ENCODE assay signal across 35 cellular contexts in the genomic region with DNA sequence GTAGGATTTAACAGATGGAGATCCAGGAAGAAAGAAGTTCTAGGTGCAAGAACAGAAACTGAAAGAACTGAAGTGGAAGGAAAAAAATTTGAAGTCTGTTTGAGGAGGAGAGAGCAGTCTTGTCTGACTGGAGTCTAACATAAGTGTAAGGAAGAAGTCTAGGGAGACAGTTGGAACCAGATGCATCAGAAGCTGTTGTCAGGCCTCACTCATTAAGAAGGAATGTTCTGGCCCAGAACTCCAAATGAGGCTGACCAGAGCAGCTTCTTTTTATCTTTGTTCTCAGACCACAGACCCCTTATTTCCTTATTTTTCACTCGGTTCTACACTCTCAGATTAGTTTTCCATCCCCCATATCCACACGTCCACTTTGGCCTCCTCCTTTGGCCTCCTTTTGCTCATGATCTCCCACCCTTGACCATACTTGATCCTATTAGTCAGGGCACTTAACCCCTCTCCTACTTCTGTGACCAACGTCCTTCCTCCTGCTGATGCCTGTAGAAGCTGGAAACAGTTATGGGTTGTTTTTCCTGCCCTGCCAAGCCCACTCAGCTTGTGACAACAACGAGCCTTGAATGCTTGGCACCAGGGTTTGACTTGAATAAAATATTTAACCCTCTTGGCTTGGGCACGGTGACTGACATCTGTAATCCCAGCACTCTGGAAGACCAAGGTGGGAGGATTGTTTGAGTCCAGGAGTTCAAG. TPM values are rescaled to one million over a fixed set of nuclear protein-coding genes. Genes with fewer than 3 reads are reported as not detected.
DNase-seq lines count a peak whose midpoint lies in the region; ATAC-seq and TF ChIP-seq lines count a peak whose summit lies in the region.
"Had no signal": no experiment of that assay in that cellular context is flagged by ENCODE, and none has a peak within 500 bp of the region (broad histone marks: within the 10 kb centered on the region; RNA-seq: fewer than 3 reads in every experiment).

No MANE protein-coding gene starts in this region.

- H3K4me1 ChIP-seq in skeletal muscle satellite cell (ENCODE audit: control insufficient read depth, insufficient read depth, low read length): peaks cover 22% of the 10 kb centered on the region
- H3K4me1 ChIP-seq: adrenal gland, BLaER1, uterus had no signal

- H3K27me3 Mint-ChIP-seq in natural killer cell treated with Interleukin-12 subunit alpha and Interleukin-12 subunit beta and Interleukin-15 and Interleukin-18, amount 100 ng/mL, for 72 hours: peaks cover 3 to 9% of the 10 kb centered on the region in 2 donors
- H3K27me3 Mint-ChIP-seq: brain had no signal

- no peak overlapping the region for H3K4me3 Mint-ChIP-seq in natural killer cell treated with Interleukin-12 subunit alpha and Interleukin-12 subunit beta and Interleukin-15 and Interleukin-18, amount 100 ng/mL, for 72 hours
- H3K4me3 Mint-ChIP-seq: activated T-cell treated with anti-CD3 and anti-CD28 coated beads, Interleukin-2, amount 50 U/mL, for 72 hours; brain; endodermal cell; nephron; T-helper 17 cell had no signal

- ATAC-seq in HG03108 (IDR thresholded peaks at IDR 0.05; ENCODE audit: unreplicated experiment) (no peak), GM21381 (IDR thresholded peaks at IDR 0.05; ENCODE audit: unreplicated experiment) (no peak)
- ATAC-seq in natural killer cell treated with Interleukin-12 subunit alpha and Interleukin-12 subunit beta and Interleukin-15 and Interleukin-18, amount 100 ng/mL, for 72 hours: no peak
- ATAC-seq: activated T-cell treated with anti-CD3 and anti-CD28 coated beads, Interleukin-2, amount 50 U/mL, for 72 hours; SK-N-SH treated with all-trans-retinoic acid at 6 μM for 48 hours; T-helper 17 cell had no signal

- H3K36me3 ChIP-seq in skeletal muscle satellite cell (ENCODE audit: insufficient read depth, low read length): no peaks in the 10 kb centered on the region
- H3K36me3 ChIP-seq: adrenal gland, BLaER1, heart left ventricle, thoracic aorta, uterus had no signal

- peak overlapping the region; percentile 28 for H3K4me2 ChIP-seq in skeletal muscle satellite cell (ENCODE audit: low read length)
- H3K4me2 ChIP-seq: BLaER1 had no signal

- H3K36me3 Mint-ChIP-seq in natural killer cell treated with Interleukin-12 subunit alpha and Interleukin-12 subunit beta and Interleukin-15 and Interleukin-18, amount 100 ng/mL, for 72 hours: no peaks in the 10 kb centered on the region
- H3K36me3 Mint-ChIP-seq: brain had no signal

- DNase-seq in EH (ENCODE audit: low read depth) (peak; percentile 71), HT1080 (ENCODE audit: low read depth) (peak; percentile 30), fibroblast of mammary gland (ENCODE audit: low read depth) (peak; percentile 85), glomerular visceral epithelial cell (ENCODE audit: extremely low spot score) (no peak)
- DNase-seq in natural killer cell treated with Interleukin-12 subunit alpha and Interleukin-12 subunit beta and Interleukin-15 and Interleukin-18, amount 100 ng/mL, for 72 hours (ENCODE audit: low spot score): no peak
- DNase-seq: activated CD4-positive, alpha-beta T cell treated with anti-CD3 and anti-CD28 coated beads, Interleukin-2, amount 50 U/mL, for 4 hours; activated naive CD4-positive, alpha-beta T cell treated with Interleukin-2 at 50 U/mL for 16 hours; activated T-cell treated with anti-CD3 and anti-CD28 coated beads, Interleukin-2, amount 50 U/mL, for 72 hours; adrenal gland; dermis blood vessel endothelial cell; DMS 273 treated with DMSO at 0.1 percent for 48 hours; endodermal cell; foreskin fibroblast; heart left ventricle; IMR-90; NCI-H146; NCI-H2107; NCI-H345; NCI-H69; Right ventricle myocardium superior; small intestine; stimulated activated naive CD4-positive, alpha-beta T cell; T-helper 17 cell; uterus had no signal

- TF ChIP-seq CTCF in fibroblast of mammary gland (conservative IDR thresholded peaks at IDR 0.05; ENCODE audit: control insufficient read depth, insufficient read depth, low read depth, low read length): no peak

- H3K9me3 ChIP-seq in skeletal muscle satellite cell (replicated peaks; ENCODE audit: low read length): no peaks in the 10 kb centered on the region
- H3K9me3 ChIP-seq: adrenal gland, BLaER1, heart left ventricle, thoracic aorta, uterus had no signal

- no peaks in the 10 kb centered on the region for H3K27me3 ChIP-seq in skeletal muscle satellite cell (ENCODE audit: control insufficient read depth, insufficient read depth, low read length)
- H3K27me3 ChIP-seq: adrenal gland, BLaER1, heart left ventricle, uterus had no signal

- peak overlapping the region; percentile 29 for H3K9ac ChIP-seq in skeletal muscle satellite cell (ENCODE audit: low read depth, low read length)
- H3K9ac ChIP-seq: BLaER1 had no signal

- no peak overlapping the region for H3K27ac Mint-ChIP-seq in natural killer cell treated with Interleukin-12 subunit alpha and Interleukin-12 subunit beta and Interleukin-15 and Interleukin-18, amount 100 ng/mL, for 72 hours
- H3K27ac Mint-ChIP-seq: activated T-cell treated with anti-CD3 and anti-CD28 coated beads, Interleukin-2, amount 50 U/mL, for 72 hours; brain; endodermal cell; T-helper 17 cell had no signal

- H3K4me3 ChIP-seq in fibroblast of mammary gland (ENCODE audit: control insufficient read depth, low read depth, low read length) (no peak overlapping the region), skeletal muscle satellite cell (ENCODE audit: low read length) (no peak overlapping the region)
- H3K4me3 ChIP-seq: adrenal gland, BLaER1, heart left ventricle, thoracic aorta, uterus had no signal

- no peaks in the 10 kb centered on the region for H3K9me3 Mint-ChIP-seq in natural killer cell treated with Interleukin-12 subunit alpha and Interleukin-12 subunit beta and Interleukin-15 and Interleukin-18, amount 100 ng/mL, for 72 hours
- H3K9me3 Mint-ChIP-seq: activated T-cell treated with anti-CD3 and anti-CD28 coated beads, Interleukin-2, amount 50 U/mL, for 72 hours; endodermal cell had no signal

- H3K4me1 Mint-ChIP-seq in natural killer cell treated with Interleukin-12 subunit alpha and Interleukin-12 subunit beta and Interleukin-15 and Interleukin-18, amount 100 ng/mL, for 72 hours (ENCODE audit: low read depth in 2 of 2): no peaks in the 10 kb centered on the region
- H3K4me1 Mint-ChIP-seq: brain, T-helper 17 cell had no signal

RNA-seq across cellular contexts. Expression of gene MYH2, which starts 7.0 kb away (rescaled TPM):
- 0.03 TPM in 1 of 2 replicates, not detected in the other for total RNA-seq in HT1080 (2014; rRNA removed; shearing (Covaris generic))
- not detected in 2 replicates for polyA plus RNA-seq in HT1080 (2015; cell fraction: cytosol; rRNA removed)
- 0.10 TPM in 1 of 2 replicates, not detected in the other for polyA plus RNA-seq in HT1080 (2015; cell fraction: nucleus; rRNA removed)
- 7.0 TPM in 1 of 2 replicates, not detected in the other for total RNA-seq in skeletal muscle satellite cell (2012; rRNA removed)
- not detected for total RNA-seq in natural killer cell treated with Interleukin-12 subunit alpha and Interleukin-12 subunit beta and Interleukin-15 and Interleukin-18, amount 100 ng/mL, for 72 hours
- total RNA-seq: activated T-cell treated with anti-CD3 and anti-CD28 coated beads, Interleukin-2, amount 50 U/mL, for 72 hours; dermis blood vessel endothelial cell; H4; IMR-90; osteoblast; Right ventricle myocardium superior; T-helper 17 cell had no signal
- polyA plus RNA-seq: heart left ventricle, IMR-90, keratinocyte had no signal

RNA-seq across cellular contexts. Expression of gene MYH1, which starts 38.1 kb away (rescaled TPM):
- total RNA-seq in HT1080 (2014; rRNA removed; shearing (Covaris generic)): not detected in 2 replicates
- polyA plus RNA-seq in HT1080 (2015; cell fraction: cytosol; rRNA removed): 0.02 TPM in 1 of 2 replicates, not detected in the other
- 0.04 TPM in 1 of 2 replicates, not detected in the other for polyA plus RNA-seq in HT1080 (2015; cell fraction: nucleus; rRNA removed)
- total RNA-seq in skeletal muscle satellite cell (2012; rRNA removed): 13.8 TPM in 1 of 2 replicates, not detected in the other
- total RNA-seq in natural killer cell treated with Interleukin-12 subunit alpha and Interleukin-12 subunit beta and Interleukin-15 and Interleukin-18, amount 100 ng/mL, for 72 hours: not detected
- total RNA-seq: activated T-cell treated with anti-CD3 and anti-CD28 coated beads, Interleukin-2, amount 50 U/mL, for 72 hours; dermis blood vessel endothelial cell; endodermal cell; H4; IMR-90; osteoblast; Right ventricle myocardium superior; T-helper 17 cell; thoracic aorta had no signal
- polyA plus RNA-seq: heart left ventricle, IMR-90, keratinocyte had no signal

Comparison
In these comparisons a context has a peak if more than half of its experiments do, and no peak if none do; other contexts are left out.
1. DNase-seq: peak in EH (single experiment), HT1080 (single experiment) and fibroblast of mammary gland (single experiment); none in natural killer cell treated with Interleukin-12 subunit alpha and Interleukin-12 subunit beta and Interleukin-15 and Interleukin-18, amount 100 ng/mL, for 72 hours (single experiment) and glomerular visceral epithelial cell (single experiment).